Comparison of ENCODE assay signal across 35 cellular contexts in the genomic region with DNA sequence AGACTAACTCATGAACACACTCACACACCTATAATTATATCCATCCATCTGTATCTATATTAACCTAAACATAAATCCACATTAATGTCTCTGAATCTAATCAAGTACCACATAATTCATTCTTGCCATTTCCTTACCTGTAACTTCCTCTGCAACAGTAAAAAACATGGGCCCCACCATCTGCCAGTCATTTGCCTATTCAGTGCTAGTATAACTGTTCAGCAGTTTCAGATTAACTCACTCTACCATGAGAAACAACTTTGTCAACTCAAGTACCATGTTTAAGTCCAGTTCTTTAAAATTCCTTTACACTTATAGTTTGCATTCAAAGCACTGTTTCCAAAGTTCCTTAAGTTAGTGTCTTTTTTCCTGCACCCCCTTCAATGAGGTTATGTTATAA.
"Had no signal": no experiment of that assay in that cellular context is flagged by ENCODE, and none has a peak within 500 bp of the region (broad histone marks: within the 10 kb centered on the region; RNA-seq: fewer than 3 reads in every experiment).

No MANE protein-coding gene starts in this region.

- H3K9me3 Mint-ChIP-seq: activated CD4-positive, alpha-beta memory T cell treated with anti-CD3 and anti-CD28 coated beads for 36 hours; activated CD4-positive, alpha-beta T cell treated with anti-CD3 and anti-CD28 coated beads, Interleukin-2, amount 10 ng/mL, durations not matched to agents 24 days and 14 days; activated naive CD4-positive, alpha-beta T cell treated with anti-CD3 and anti-CD28 coated beads, Interleukin-2, amount 10 ng/mL, durations not matched to agents 7 days and 5 days; activated naive CD8-positive, alpha-beta T cell treated with anti-CD3 and anti-CD28 coated beads, Interleukin-2, amount 10 ng/mL, durations not matched to agents 7 days and 5 days; immature natural killer cell; stimulated activated effector memory CD8-positive, alpha-beta T cell treated with anti-CD3 and anti-CD28 coated beads, Interleukin-12 subunit alpha, Interleukin-12 subunit beta, amount 100 ng/mL, for 72 hours; stimulated activated naive CD8-positive, alpha-beta T cell treated with anti-CD3 and anti-CD28 coated beads, Interleukin-15, Interleukin-2, amounts not matched to agents 100 ng/mL and 50 ng/mL, for 24 hours had no signal

- H3K36me3 ChIP-seq: ascending aorta, cardiac muscle cell, pancreas, prostate gland, thoracic aorta, WERI-Rb-1 had no signal

- H3K27me3 ChIP-seq: ascending aorta, cardiac muscle cell, pancreas had no signal

- H3K27ac Mint-ChIP-seq: activated CD4-positive, alpha-beta memory T cell treated with anti-CD3 and anti-CD28 coated beads for 36 hours; activated CD4-positive, alpha-beta T cell treated with anti-CD3 and anti-CD28 coated beads, Interleukin-2, amount 10 ng/mL, durations not matched to agents 24 days and 14 days; activated naive CD4-positive, alpha-beta T cell treated with anti-CD3 and anti-CD28 coated beads, Interleukin-2, amount 10 ng/mL, durations not matched to agents 7 days and 5 days; activated naive CD8-positive, alpha-beta T cell treated with anti-CD3 and anti-CD28 coated beads, Interleukin-2, amount 10 ng/mL, durations not matched to agents 7 days and 5 days; brain; immature natural killer cell; naive thymus-derived CD4-positive, alpha-beta T cell; stimulated activated effector memory CD8-positive, alpha-beta T cell treated with anti-CD3 and anti-CD28 coated beads, Interleukin-12 subunit alpha, Interleukin-12 subunit beta, amount 100 ng/mL, for 72 hours; stimulated activated naive CD8-positive, alpha-beta T cell treated with anti-CD3 and anti-CD28 coated beads, Interleukin-15, Interleukin-2, amounts not matched to agents 100 ng/mL and 50 ng/mL, for 24 hours had no signal

- ATAC-seq: activated CD4-positive, CD25-positive, alpha-beta regulatory T cell treated with anti-CD3 and anti-CD28 coated beads, Interleukin-2, amount 50 U/mL, for 24 hours; esophagus mucosa; left colon; naive thymus-derived CD4-positive, alpha-beta T cell; pancreas; sciatic nerve; stimulated activated effector memory CD8-positive, alpha-beta T cell treated with anti-CD3 and anti-CD28 coated beads, Interleukin-12 subunit alpha, Interleukin-12 subunit beta, amount 100 ng/mL, for 72 hours had no signal

- H3K36me3 Mint-ChIP-seq: activated CD4-positive, alpha-beta memory T cell treated with anti-CD3 and anti-CD28 coated beads for 36 hours; activated naive CD4-positive, alpha-beta T cell treated with anti-CD3 and anti-CD28 coated beads, Interleukin-2, amount 10 ng/mL, durations not matched to agents 7 days and 5 days; activated naive CD8-positive, alpha-beta T cell treated with anti-CD3 and anti-CD28 coated beads, Interleukin-2, amount 10 ng/mL, durations not matched to agents 7 days and 5 days; immature natural killer cell; naive thymus-derived CD4-positive, alpha-beta T cell; stimulated activated effector memory CD8-positive, alpha-beta T cell treated with anti-CD3 and anti-CD28 coated beads, Interleukin-12 subunit alpha, Interleukin-12 subunit beta, amount 100 ng/mL, for 72 hours had no signal

- H3K4me1 Mint-ChIP-seq: activated CD4-positive, alpha-beta T cell treated with anti-CD3 and anti-CD28 coated beads, Interleukin-2, amount 10 ng/mL, durations not matched to agents 24 days and 14 days; activated naive CD4-positive, alpha-beta T cell treated with anti-CD3 and anti-CD28 coated beads, Interleukin-2, amount 10 ng/mL, durations not matched to agents 7 days and 5 days; activated naive CD8-positive, alpha-beta T cell treated with anti-CD3 and anti-CD28 coated beads, Interleukin-2, amount 10 ng/mL, durations not matched to agents 7 days and 5 days; immature natural killer cell; naive thymus-derived CD4-positive, alpha-beta T cell; stimulated activated effector memory CD8-positive, alpha-beta T cell treated with anti-CD3 and anti-CD28 coated beads, Interleukin-12 subunit alpha, Interleukin-12 subunit beta, amount 100 ng/mL, for 72 hours had no signal

- H3K27ac ChIP-seq: ascending aorta, cardiac muscle cell, pancreas, prostate gland, skin epidermis, thoracic aorta, WERI-Rb-1 had no signal

- H3K4me3 Mint-ChIP-seq: activated CD4-positive, alpha-beta memory T cell treated with anti-CD3 and anti-CD28 coated beads for 36 hours; activated CD4-positive, alpha-beta T cell treated with anti-CD3 and anti-CD28 coated beads, Interleukin-2, amount 10 ng/mL, durations not matched to agents 24 days and 14 days; activated naive CD4-positive, alpha-beta T cell treated with anti-CD3 and anti-CD28 coated beads, Interleukin-2, amount 10 ng/mL, durations not matched to agents 7 days and 5 days; activated naive CD8-positive, alpha-beta T cell treated with anti-CD3 and anti-CD28 coated beads, Interleukin-2, amount 10 ng/mL, durations not matched to agents 7 days and 5 days; brain; immature natural killer cell; naive thymus-derived CD4-positive, alpha-beta T cell; stimulated activated effector memory CD8-positive, alpha-beta T cell treated with anti-CD3 and anti-CD28 coated beads, Interleukin-12 subunit alpha, Interleukin-12 subunit beta, amount 100 ng/mL, for 72 hours; stimulated activated naive CD8-positive, alpha-beta T cell treated with anti-CD3 and anti-CD28 coated beads, Interleukin-15, Interleukin-2, amounts not matched to agents 100 ng/mL and 50 ng/mL, for 24 hours had no signal

- H3K27me3 Mint-ChIP-seq: activated CD4-positive, alpha-beta T cell treated with anti-CD3 and anti-CD28 coated beads, Interleukin-2, amount 10 ng/mL, durations not matched to agents 24 days and 14 days; activated naive CD4-positive, alpha-beta T cell treated with anti-CD3 and anti-CD28 coated beads, Interleukin-2, amount 10 ng/mL, durations not matched to agents 7 days and 5 days; brain had no signal

- FAIRE-seq: kidney, pancreas, urothelium cell line had no signal

- H3K9me3 ChIP-seq: ascending aorta, pancreas, prostate gland, thoracic aorta had no signal

- DNase-seq: activated CD4-positive, alpha-beta memory T cell treated with anti-CD3 and anti-CD28 coated beads for 36 hours; activated CD4-positive, alpha-beta T cell treated with anti-CD3 and anti-CD28 coated beads, Interleukin-2, amount 10 ng/mL, durations not matched to agents 24 days and 14 days; activated CD8-positive, alpha-beta memory T cell treated with anti-CD3 and anti-CD28 coated beads, Interleukin-2, amount 50 U/mL, for 4 hours; activated gamma-delta T cell; activated naive CD4-positive, alpha-beta T cell treated with anti-CD3 and anti-CD28 coated beads, Interleukin-2, amount 10 ng/mL, durations not matched to agents 7 days and 5 days; activated naive CD8-positive, alpha-beta T cell treated with anti-CD3 and anti-CD28 coated beads, Interleukin-2, amount 10 ng/mL, durations not matched to agents 7 days and 5 days; activated T-cell treated with anti-CD3 and anti-CD28 coated beads, Interleukin-2, amount 50 U/mL, for 1 hour; cortex of kidney; foreskin fibroblast; head of caudate nucleus; hippocampal formation; immature natural killer cell; kidney; left colon; midbrain; naive thymus-derived CD4-positive, alpha-beta T cell; nucleus accumbens; pancreas; retina; stimulated activated CD4-positive, alpha-beta T cell treated with anti-CD3 and anti-CD28 coated beads, Interleukin-4, amount 100 ng/mL, for 24 hours; T1000; trophoblast cell; WERI-Rb-1 had no signal

- H3K4me1 ChIP-seq: ascending aorta, pancreas, prostate gland had no signal

- H3K4me3 ChIP-seq: ascending aorta, cardiac muscle cell, pancreas, prostate gland, skin epidermis, thoracic aorta had no signal
